13 cellular contexts compared by ENCODE assay signal in genomic region chr9:112784020-112784788, GRCh38. TPM values are rescaled to one million over a fixed set of nuclear protein-coding genes. Genes with fewer than 3 reads are reported as not detected.
DNase-seq lines count a peak whose midpoint lies in the region; ATAC-seq and TF ChIP-seq lines count a peak whose summit lies in the region.
"Had no signal": no experiment of that assay in that cellular context is flagged by ENCODE, and none has a peak within 500 bp of the region (broad histone marks: within the 10 kb centered on the region; RNA-seq: fewer than 3 reads in every experiment).

No MANE protein-coding gene starts in this region.

- no peaks in the 10 kb centered on the region for H3K27me3 ChIP-seq in Karpas-422 (ENCODE audit: low read length)
- H3K27me3 ChIP-seq: suprapubic skin had no signal

- DNase-seq in ACHN (peak; percentile 60), Karpas-422 (no peak), WTC11 (ENCODE audit: low spot score) (peak; percentile 36), iPS-NIHi11 (ENCODE audit: low spot score) (peak; percentile 65), KBM-7 (no peak), GM03348 (ENCODE audit: low spot score) (no peak)
- DNase-seq: activated CD4-positive, alpha-beta T cell treated with anti-CD3 and anti-CD28 coated beads for 1 hour; anterior cingulate cortex; immature natural killer cell; stimulated activated CD4-positive, alpha-beta T cell treated with anti-CD3 and anti-CD28 coated beads, Interleukin-15, amount 100 ng/mL, for 24 hours had no signal

- H3K4me1 Mint-ChIP-seq in WTC11 = peaks cover 10% of the 10 kb centered on the region

- H3K36me3 ChIP-seq in Karpas-422 (ENCODE audit: insufficient read depth, low read length) = no peaks in the 10 kb centered on the region
- H3K36me3 ChIP-seq: suprapubic skin had no signal

- no peaks in the 10 kb centered on the region for H4K20me1 ChIP-seq in Karpas-422 (ENCODE audit: insufficient read depth, low read depth, low read length)

- H3K79me2 ChIP-seq in Karpas-422 (ENCODE audit: low read length) = peaks cover 79% of the 10 kb centered on the region

- POLR2A ChIA-PET in WTC11 (lab: Charles Lee) = interaction anchor here (1.0 kb wide), 1 partner anchor 66 kb away, joined by 3 read pairs; the partner anchor contains the start of gene INIP

- no peaks in the 10 kb centered on the region for H3K9me3 ChIP-seq in Karpas-422 (ENCODE audit: low read length)
- H3K9me3 ChIP-seq: suprapubic skin had no signal

- H3K4me3 Mint-ChIP-seq in WTC11 = peak overlapping the region; percentile 53
- H3K4me3 Mint-ChIP-seq: immature natural killer cell had no signal

- in situ Hi-C loops in ACHN (cut with HindIII; ENCODE audit: low pct_ligation_motif_present, low pct_unique_long_range_greater_than_20kb, low sequenced_read_pairs) (no loop called here), KBM-7 (cut with MboI; ENCODE audit: low pct_unique_long_range_greater_than_20kb, low sequenced_read_pairs) (no loop called here)

- 0 out of 2 replicates have a peak overlapping the region, but pooled peaks have one; percentile 94 for H3K27ac ChIP-seq in Karpas-422 (ENCODE audit: low read length)
- H3K27ac ChIP-seq: suprapubic skin had no signal

- H3K36me3 Mint-ChIP-seq in WTC11 = no peaks in the 10 kb centered on the region
- H3K36me3 Mint-ChIP-seq: immature natural killer cell had no signal

- no peaks in the 10 kb centered on the region for H3K27me3 Mint-ChIP-seq in WTC11 (ENCODE audit: low read depth)

- no peak overlapping the region for H3K9ac ChIP-seq in Karpas-422 (ENCODE audit: low read length)

- no peaks in the 10 kb centered on the region for H3K9me3 Mint-ChIP-seq in WTC11
- H3K9me3 Mint-ChIP-seq: immature natural killer cell had no signal

- CTCF ChIA-PET in WTC11 (lab: Charles Lee) = interaction anchor here (0.8 to 1.9 kb wide), 6 partner anchors 9 to 103 kb away, joined by 3 to 13 read pairs (median 4); partner anchors contain the start of genes INIP and SNX30

- no peaks in the 10 kb centered on the region for H3K9me2 ChIP-seq in Karpas-422 (replicated peaks; ENCODE audit: insufficient read depth, low read length)

- TF ChIP-seq CTCF in WTC11 (IDR thresholded peaks at IDR 0.05) = no peak

- H3K4me2 ChIP-seq in Karpas-422 (ENCODE audit: low read depth, low read length, poor library complexity, severe bottlenecking) = no peak overlapping the region

- peaks cover 95% of the 10 kb centered on the region for H3K4me1 ChIP-seq in Karpas-422 (ENCODE audit: low read length)
- H3K4me1 ChIP-seq: suprapubic skin had no signal

- H3K27ac Mint-ChIP-seq in WTC11 = no peak overlapping the region
- H3K27ac Mint-ChIP-seq: immature natural killer cell had no signal

- ATAC-seq in WTC11 (peak; percentile 88), GM21529 (IDR thresholded peaks at IDR 0.05; ENCODE audit: unreplicated experiment) (no peak), GM19035 (IDR thresholded peaks at IDR 0.05; ENCODE audit: unreplicated experiment) (no peak)

- no peak overlapping the region for H3K4me3 ChIP-seq in Karpas-422 (ENCODE audit: low read length)
- H3K4me3 ChIP-seq: suprapubic skin had no signal

- no peak overlapping the region for H2AFZ ChIP-seq in Karpas-422 (ENCODE audit: low read length)

TF ChIP-seq in WTC11, 78 proteins besides CTCF, POLR2A, EP300 and RAD21:
- TF ChIP-seq, protein P1, sequence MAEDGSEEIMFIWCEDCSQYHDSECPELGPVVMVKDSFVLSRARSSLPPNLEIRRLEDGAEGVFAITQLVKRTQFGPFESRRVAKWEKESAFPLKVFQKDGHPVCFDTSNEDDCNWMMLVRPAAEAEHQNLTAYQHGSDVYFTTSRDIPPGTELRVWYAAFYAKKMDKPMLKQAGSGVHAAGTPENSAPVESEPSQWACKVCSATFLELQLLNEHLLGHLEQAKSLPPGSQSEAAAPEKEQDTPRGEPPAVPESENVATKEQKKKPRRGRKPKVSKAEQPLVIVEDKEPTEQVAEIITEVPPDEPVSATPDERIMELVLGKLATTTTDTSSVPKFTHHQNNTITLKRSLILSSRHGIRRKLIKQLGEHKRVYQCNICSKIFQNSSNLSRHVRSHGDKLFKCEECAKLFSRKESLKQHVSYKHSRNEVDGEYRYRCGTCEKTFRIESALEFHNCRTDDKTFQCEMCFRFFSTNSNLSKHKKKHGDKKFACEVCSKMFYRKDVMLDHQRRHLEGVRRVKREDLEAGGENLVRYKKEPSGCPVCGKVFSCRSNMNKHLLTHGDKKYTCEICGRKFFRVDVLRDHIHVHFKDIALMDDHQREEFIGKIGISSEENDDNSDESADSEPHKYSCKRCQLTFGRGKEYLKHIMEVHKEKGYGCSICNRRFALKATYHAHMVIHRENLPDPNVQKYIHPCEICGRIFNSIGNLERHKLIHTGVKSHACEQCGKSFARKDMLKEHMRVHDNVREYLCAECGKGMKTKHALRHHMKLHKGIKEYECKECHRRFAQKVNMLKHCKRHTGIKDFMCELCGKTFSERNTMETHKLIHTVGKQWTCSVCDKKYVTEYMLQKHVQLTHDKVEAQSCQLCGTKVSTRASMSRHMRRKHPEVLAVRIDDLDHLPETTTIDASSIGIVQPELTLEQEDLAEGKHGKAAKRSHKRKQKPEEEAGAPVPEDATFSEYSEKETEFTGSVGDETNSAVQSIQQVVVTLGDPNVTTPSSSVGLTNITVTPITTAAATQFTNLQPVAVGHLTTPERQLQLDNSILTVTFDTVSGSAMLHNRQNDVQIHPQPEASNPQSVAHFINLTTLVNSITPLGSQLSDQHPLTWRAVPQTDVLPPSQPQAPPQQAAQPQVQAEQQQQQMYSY (CRISPR knock-in tag; IDR thresholded peaks at IDR 0.05) = peak; percentile 99
- TF ChIP-seq AR (CRISPR knock-in tag; IDR thresholded peaks at IDR 0.05) = no peak

RNA-seq across cellular contexts. Expression of gene SNX30, which starts 33.6 kb away (rescaled TPM):
- total RNA-seq in Karpas-422 (2014; rRNA removed; shearing (Covaris generic); ENCODE audit: low replicate concordance) = 41.1 and 43.8 TPM in 2 replicates
- 11.8 to 13.4 TPM (median 12.1 TPM) in 3 replicates for total RNA-seq in WTC11 (2021)

Comparison
In these comparisons a context has a peak if more than half of its experiments do, and no peak if none do; other contexts are left out.
1. DNase-seq: peak in ACHN (single experiment), WTC11 (single experiment) and iPS-NIHi11 (single experiment); none in Karpas-422 (single experiment), KBM-7 (single experiment) and GM03348 (single experiment).